Comparison of ENCODE assay signal across 10 cellular contexts in the genomic region with DNA sequence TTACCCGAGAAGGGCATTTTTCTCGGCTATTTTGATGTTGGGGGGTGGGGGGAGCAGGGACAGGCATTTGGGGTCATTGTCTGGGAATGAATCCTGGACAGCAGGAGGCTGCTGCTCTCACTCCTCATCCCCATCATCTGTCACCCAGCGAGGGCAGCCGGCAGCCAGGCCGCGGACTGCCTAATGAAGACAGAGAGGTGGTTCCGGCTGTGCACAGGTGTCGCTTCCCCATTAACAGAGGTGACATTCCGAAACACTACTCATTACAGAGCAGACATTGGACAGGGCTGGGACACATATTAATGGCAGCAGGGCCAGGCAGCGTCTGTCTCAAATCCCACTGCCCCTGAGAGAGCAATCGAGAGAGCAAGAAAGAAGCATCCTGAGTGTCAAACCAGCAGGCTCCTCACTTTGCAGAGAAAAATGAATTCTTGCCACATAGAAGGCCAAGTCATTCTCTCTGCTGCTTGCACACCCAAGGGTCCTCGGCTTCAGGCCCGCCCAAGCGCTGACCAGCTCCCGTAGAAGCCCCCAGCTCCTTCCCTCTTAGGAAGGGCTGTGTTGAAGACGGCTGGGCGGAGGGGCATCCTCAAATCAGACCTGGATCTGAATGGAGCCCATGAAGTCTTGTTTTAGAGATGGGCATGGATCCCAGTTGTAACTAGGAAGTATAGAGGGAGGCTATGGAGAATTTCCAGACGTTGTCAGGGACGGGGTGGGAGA. TPM values are rescaled to one million over a fixed set of nuclear protein-coding genes. Genes with fewer than 3 reads are reported as not detected.
A peak's percentile ranks its signal among the peaks of the same experiment; 100 is the strongest.
DNase-seq lines count a peak whose midpoint lies in the region; ATAC-seq and TF ChIP-seq lines count a peak whose summit lies in the region.
"Had no signal": no experiment of that assay in that cellular context is flagged by ENCODE, and none has a peak within 500 bp of the region (broad histone marks: within the 10 kb centered on the region; RNA-seq: fewer than 3 reads in every experiment).

No MANE protein-coding gene starts in this region.

- TF ChIP-seq CTCF in colonic mucosa (IDR thresholded peaks at IDR 0.05): no peak

- DNase-seq in stimulated activated naive CD8-positive, alpha-beta T cell treated with anti-CD3 and anti-CD28 coated beads, Interleukin-15, Interleukin-2, amounts not matched to agents 100 U/mL and 50 U/mL, for 24 hours: no peak
- no peak for DNase-seq in colonic mucosa
- no peak for DNase-seq in HAP-1 (ENCODE audit: low spot score in 2 of 2)
- DNase-seq in posterior cingulate gyrus: no peak
- DNase-seq: T1000 had no signal

- H3K36me3 ChIP-seq in colonic mucosa (no peaks in the 10 kb centered on the region), mucosa of stomach (ENCODE audit: control insufficient read depth, insufficient read depth, low read length) (no peaks in the 10 kb centered on the region), HAP-1 (replicated peaks) (no peaks in the 10 kb centered on the region)
- H3K36me3 ChIP-seq: brain microvascular endothelial cell had no signal

- in situ Hi-C loops in HAP-1 (cut with MboI; ENCODE audit: low sequenced_read_pairs): no loop called here

- ATAC-seq in stimulated activated naive CD8-positive, alpha-beta T cell treated with anti-CD3 and anti-CD28 coated beads, Interleukin-15, Interleukin-2, amounts not matched to agents 100 U/mL and 50 U/mL, for 24 hours: no peak
- ATAC-seq in HG02973 (IDR thresholded peaks at IDR 0.05; ENCODE audit: unreplicated experiment) (no peak), HG02623 (IDR thresholded peaks at IDR 0.05; ENCODE audit: unreplicated experiment) (no peak)

- no peaks in the 10 kb centered on the region for H3K9me3 Mint-ChIP-seq in stimulated activated naive CD8-positive, alpha-beta T cell treated with anti-CD3 and anti-CD28 coated beads, Interleukin-15, Interleukin-2, amounts not matched to agents 100 ng/mL and 50 ng/mL, for 24 hours

- H3K4me1 ChIP-seq in colonic mucosa (no peaks in the 10 kb centered on the region), mucosa of stomach (ENCODE audit: control insufficient read depth, insufficient read depth, low read length) (no peaks in the 10 kb centered on the region), HAP-1 (peaks cover 3% of the 10 kb centered on the region; the same call in 1 of the 2 replicates)

- peaks cover 12% of the 10 kb centered on the region for H3K27me3 Mint-ChIP-seq in stimulated activated naive CD8-positive, alpha-beta T cell treated with anti-CD3 and anti-CD28 coated beads, Interleukin-15, Interleukin-2, amounts not matched to agents 100 ng/mL and 50 ng/mL, for 24 hours

- H3K27me3 ChIP-seq in colonic mucosa: no peaks in the 10 kb centered on the region
- H3K27me3 ChIP-seq in mucosa of stomach (ENCODE audit: control insufficient read depth, insufficient read depth, low read length): peaks cover 4% of the 10 kb centered on the region
- peaks cover 9% of the 10 kb centered on the region for H3K27me3 ChIP-seq in HAP-1 (ENCODE audit: low read depth)

- H3K4me3 ChIP-seq in colonic mucosa (peak overlapping the region; percentile 48), mucosa of stomach (ENCODE audit: low read length) (peak overlapping the region; percentile 56), HAP-1 (no peak overlapping the region)

- no peak overlapping the region for H3K27ac ChIP-seq in colonic mucosa
- H3K27ac ChIP-seq: brain microvascular endothelial cell had no signal

- H3K36me3 Mint-ChIP-seq in stimulated activated naive CD8-positive, alpha-beta T cell treated with anti-CD3 and anti-CD28 coated beads, Interleukin-15, Interleukin-2, amounts not matched to agents 100 ng/mL and 50 ng/mL, for 24 hours (ENCODE audit: low read depth): no peaks in the 10 kb centered on the region

- H3K9ac ChIP-seq in colonic mucosa (ENCODE audit: low read depth in 2 of 2, low read length in 2 of 2): peak overlapping the region in 1 of 2 donors; percentile 28
- H3K9ac ChIP-seq in mucosa of stomach (ENCODE audit: low read length): peak overlapping the region; percentile 47

- intact Hi-C loops in colonic mucosa (cut with DNase I) (loop anchor here (5.0 kb wide), 2 partner anchors 33 to 57 kb away; no protein-coding TSS in a partner anchor), posterior cingulate gyrus (cut with DNase I) (loop anchor here (5.0 kb wide), 1 partner anchor 93 kb away; no protein-coding TSS in a partner anchor)

- no peak overlapping the region for H3K27ac Mint-ChIP-seq in stimulated activated naive CD8-positive, alpha-beta T cell treated with anti-CD3 and anti-CD28 coated beads, Interleukin-15, Interleukin-2, amounts not matched to agents 100 ng/mL and 50 ng/mL, for 24 hours

- H3K9me3 ChIP-seq in colonic mucosa: no peaks in the 10 kb centered on the region
- no peaks in the 10 kb centered on the region for H3K9me3 ChIP-seq in mucosa of stomach (ENCODE audit: control insufficient read depth, low read length)
- H3K9me3 ChIP-seq in HAP-1: no peaks in the 10 kb centered on the region; the same call in 1 of the 2 replicates

- peaks cover 12% of the 10 kb centered on the region for H3K4me1 Mint-ChIP-seq in stimulated activated naive CD8-positive, alpha-beta T cell treated with anti-CD3 and anti-CD28 coated beads, Interleukin-15, Interleukin-2, amounts not matched to agents 100 ng/mL and 50 ng/mL, for 24 hours (ENCODE audit: low read depth)

- peak overlapping the region; percentile 79 for H3K4me3 Mint-ChIP-seq in stimulated activated naive CD8-positive, alpha-beta T cell treated with anti-CD3 and anti-CD28 coated beads, Interleukin-15, Interleukin-2, amounts not matched to agents 100 ng/mL and 50 ng/mL, for 24 hours

RNA-seq across cellular contexts. Expression of gene LEMD1, which starts 8.0 kb away (rescaled TPM):
- 1 to 10 TPM in 1 of 2 donors, under 1 TPM in 1; 0.77 to 1.1 TPM for total RNA-seq in colonic mucosa

RNA-seq across cellular contexts. Expression of gene BLACAT1, which starts 25.9 kb away (rescaled TPM):
- total RNA-seq in colonic mucosa: under 1 TPM; 0.20 to 0.37 TPM
